Comparison of ENCODE assay signal across 18 cellular contexts in genomic region chr18:75154997-75155396, GRCh38. TPM values are rescaled to one million over a fixed set of nuclear protein-coding genes. Genes with fewer than 3 reads are reported as not detected.
DNase-seq lines count a peak whose midpoint lies in the region; ATAC-seq and TF ChIP-seq lines count a peak whose summit lies in the region.
"Had no signal": no experiment of that assay in that cellular context is flagged by ENCODE, and none has a peak within 500 bp of the region (broad histone marks: within the 10 kb centered on the region; RNA-seq: fewer than 3 reads in every experiment).

No MANE protein-coding gene starts in this region.

- H3K4me1 Mint-ChIP-seq in activated CD8-positive, alpha-beta memory T cell treated with anti-CD3 and anti-CD28 coated beads, Interleukin-2, amount 10 ng/mL, durations not matched to agents 7 days and 5 days: no peaks in the 10 kb centered on the region
- peaks cover 9% of the 10 kb centered on the region for H3K4me1 Mint-ChIP-seq in endodermal cell
- no peaks in the 10 kb centered on the region for H3K4me1 Mint-ChIP-seq in activated naive CD4-positive, alpha-beta T cell treated with anti-CD3 and anti-CD28 coated beads, Interleukin-2, amount 10 ng/mL, durations not matched to agents 7 days and 5 days
- H3K4me1 Mint-ChIP-seq: CD4-positive, CD25-positive, alpha-beta regulatory T cell; CD8-positive, alpha-beta memory T cell had no signal

- no peak overlapping the region for H2BK120ac ChIP-seq in neuronal stem cell (ENCODE audit: low read depth, low read length)

- no peak for ATAC-seq in activated CD8-positive, alpha-beta memory T cell treated with anti-CD3 and anti-CD28 coated beads, Interleukin-2, amount 10 ng/mL, durations not matched to agents 7 days and 5 days
- no peak for ATAC-seq in HG03354 (IDR thresholded peaks at IDR 0.05; ENCODE audit: poor library complexity, severe bottlenecking, unreplicated experiment)
- ATAC-seq: A549 had no signal

- no peak overlapping the region for H4K91ac ChIP-seq in neuronal stem cell (ENCODE audit: low read depth, low read length, poor library complexity)

- H3K4me2 ChIP-seq in neuronal stem cell (ENCODE audit: insufficient read depth, low read length, poor library complexity, severe bottlenecking): no peak overlapping the region
- H3K4me2 ChIP-seq: A549, BLaER1 had no signal

- 95 to 98% methylated on average over 17 to 19 of the region's 19 CpGs for WGBS in endodermal cell (ENCODE audit: insufficient coverage in 1 of 2, insufficient read length in 1 of 2), 2 experiments
- WGBS in neuronal stem cell (ENCODE audit: extremely low coverage in 2 of 2, insufficient read length in 2 of 2, insufficient replicate concordance in 1 of 2), 2 donors: no CpG with 5 or more reads among the region's 19 CpGs

- peaks cover 9% of the 10 kb centered on the region for H3K9me3 ChIP-seq in endodermal cell (ENCODE audit: control insufficient read depth, low read length)
- peaks cover 0 to 3% of the 10 kb centered on the region in 2 donors for H3K9me3 ChIP-seq in neuronal stem cell (replicated peaks in 1 of 2; ENCODE audit: control insufficient read depth in 2 of 2, insufficient read depth in 1 of 2, low read depth in 1 of 2, low read length in 2 of 2)

- peak overlapping the region; percentile 44 for H3K18ac ChIP-seq in neuronal stem cell (ENCODE audit: low read length)

- H2AFZ ChIP-seq in neuronal stem cell (ENCODE audit: low read length): no peak overlapping the region
- H2AFZ ChIP-seq: GM23248 had no signal

- no peak overlapping the region for H3K23ac ChIP-seq in neuronal stem cell (ENCODE audit: low read depth, low read length, poor library complexity)

- H2BK15ac ChIP-seq in neuronal stem cell (ENCODE audit: low read length): no peak overlapping the region

- peaks cover 5% of the 10 kb centered on the region for H3K9me3 Mint-ChIP-seq in activated CD8-positive, alpha-beta memory T cell treated with anti-CD3 and anti-CD28 coated beads, Interleukin-2, amount 10 ng/mL, durations not matched to agents 7 days and 5 days (ENCODE audit: low read depth)
- peaks cover 21% of the 10 kb centered on the region for H3K9me3 Mint-ChIP-seq in endodermal cell
- peaks cover 2% of the 10 kb centered on the region for H3K9me3 Mint-ChIP-seq in activated naive CD4-positive, alpha-beta T cell treated with anti-CD3 and anti-CD28 coated beads, Interleukin-2, amount 10 ng/mL, durations not matched to agents 7 days and 5 days

- no peak overlapping the region for H2AK5ac ChIP-seq in neuronal stem cell (ENCODE audit: low read depth, low read length)

- H3K27ac Mint-ChIP-seq in activated CD8-positive, alpha-beta memory T cell treated with anti-CD3 and anti-CD28 coated beads, Interleukin-2, amount 10 ng/mL, durations not matched to agents 7 days and 5 days: no peak overlapping the region
- H3K27ac Mint-ChIP-seq in endodermal cell: no peak overlapping the region
- H3K27ac Mint-ChIP-seq in activated naive CD4-positive, alpha-beta T cell treated with anti-CD3 and anti-CD28 coated beads, Interleukin-2, amount 10 ng/mL, durations not matched to agents 7 days and 5 days: no peak overlapping the region
- H3K27ac Mint-ChIP-seq: CD8-positive, alpha-beta memory T cell had no signal

- H3K27me3 Mint-ChIP-seq in activated CD8-positive, alpha-beta memory T cell treated with anti-CD3 and anti-CD28 coated beads, Interleukin-2, amount 10 ng/mL, durations not matched to agents 7 days and 5 days: peaks cover 11% of the 10 kb centered on the region
- peaks cover 9% of the 10 kb centered on the region for H3K27me3 Mint-ChIP-seq in endodermal cell (ENCODE audit: insufficient read depth)
- peaks cover 8% of the 10 kb centered on the region for H3K27me3 Mint-ChIP-seq in activated naive CD4-positive, alpha-beta T cell treated with anti-CD3 and anti-CD28 coated beads, Interleukin-2, amount 10 ng/mL, durations not matched to agents 7 days and 5 days

- H3K9ac ChIP-seq in endodermal cell (ENCODE audit: extremely low read depth, low read length, poor library complexity, severe bottlenecking) (no peak overlapping the region), neuronal stem cell (ENCODE audit: low read depth, low read length, poor library complexity) (no peak overlapping the region)
- H3K9ac ChIP-seq: BLaER1, GM23248 had no signal

- no peak for TF ChIP-seq CTCF in endodermal cell (conservative IDR thresholded peaks at IDR 0.05)

- H4K8ac ChIP-seq in neuronal stem cell (ENCODE audit: low read depth, low read length): no peak overlapping the region

- H3K36me3 Mint-ChIP-seq in activated CD8-positive, alpha-beta memory T cell treated with anti-CD3 and anti-CD28 coated beads, Interleukin-2, amount 10 ng/mL, durations not matched to agents 7 days and 5 days: peaks cover 1% of the 10 kb centered on the region
- no peaks in the 10 kb centered on the region for H3K36me3 Mint-ChIP-seq in endodermal cell (ENCODE audit: low read depth)
- no peaks in the 10 kb centered on the region for H3K36me3 Mint-ChIP-seq in activated naive CD4-positive, alpha-beta T cell treated with anti-CD3 and anti-CD28 coated beads, Interleukin-2, amount 10 ng/mL, durations not matched to agents 7 days and 5 days

- H3K27ac ChIP-seq in endodermal cell (ENCODE audit: low read depth, low read length): no peak overlapping the region
- H3K27ac ChIP-seq in neuronal stem cell (replicated peaks; ENCODE audit: low read length): no peak overlapping the region
- H3K27ac ChIP-seq: 22Rv1, A549, BLaER1, GM23248, HL-60 had no signal

- H3K14ac ChIP-seq in neuronal stem cell (ENCODE audit: low read length): no peak overlapping the region

- H2BK5ac ChIP-seq in neuronal stem cell (ENCODE audit: low read length): no peak overlapping the region

- H3K4ac ChIP-seq in neuronal stem cell (ENCODE audit: low read length): no peak overlapping the region

- no peaks in the 10 kb centered on the region for H3K36me3 ChIP-seq in endodermal cell (ENCODE audit: control insufficient read depth, insufficient read depth, low read length)
- no peaks in the 10 kb centered on the region for H3K36me3 ChIP-seq in neuronal stem cell (replicated peaks in 1 of 2; ENCODE audit: control insufficient read depth in 2 of 2, insufficient read depth in 2 of 2, low read length in 2 of 2)
- H3K36me3 ChIP-seq: BLaER1 had no signal

- CTCF ChIA-PET in activated CD8-positive, alpha-beta memory T cell treated with anti-CD3 and anti-CD28 coated beads, Interleukin-2, amount 10 ng/mL, durations not matched to agents 7 days and 5 days (lab: Charles Lee): no interaction called here
- CTCF ChIA-PET in activated naive CD4-positive, alpha-beta T cell treated with anti-CD3 and anti-CD28 coated beads, Interleukin-2, amount 10 ng/mL, durations not matched to agents 7 days and 5 days (lab: Charles Lee): no interaction called here

- peak; percentile 37 for DNase-seq in activated CD8-positive, alpha-beta memory T cell treated with anti-CD3 and anti-CD28 coated beads for 24 hours
- no peak for DNase-seq in activated CD8-positive, alpha-beta memory T cell treated with anti-CD3 and anti-CD28 coated beads, Interleukin-2, amount 10 ng/mL, durations not matched to agents 7 days and 5 days
- DNase-seq in endodermal cell (peak; percentile 22), neuronal stem cell (ENCODE audit: low spot score) (no peak), T-helper 1 cell (no peak)
- no peak for DNase-seq in activated naive CD4-positive, alpha-beta T cell treated with anti-CD3 and anti-CD28 coated beads, Interleukin-2, amount 10 ng/mL, durations not matched to agents 7 days and 5 days
- DNase-seq: AML-193; CD4-positive, CD25-positive, alpha-beta regulatory T cell; CD8-positive, alpha-beta memory T cell; COR-L47; GDM1; GM23248; HCEC 1CT had no signal

- H3K4me3 Mint-ChIP-seq in activated CD8-positive, alpha-beta memory T cell treated with anti-CD3 and anti-CD28 coated beads, Interleukin-2, amount 10 ng/mL, durations not matched to agents 7 days and 5 days: no peak overlapping the region
- H3K4me3 Mint-ChIP-seq in endodermal cell: no peak overlapping the region
- no peak overlapping the region for H3K4me3 Mint-ChIP-seq in activated naive CD4-positive, alpha-beta T cell treated with anti-CD3 and anti-CD28 coated beads, Interleukin-2, amount 10 ng/mL, durations not matched to agents 7 days and 5 days
- H3K4me3 Mint-ChIP-seq: CD4-positive, CD25-positive, alpha-beta regulatory T cell; CD8-positive, alpha-beta memory T cell had no signal

- no peaks in the 10 kb centered on the region for H3K27me3 ChIP-seq in endodermal cell (ENCODE audit: control insufficient read depth, insufficient read depth, low read length, poor library complexity, severe bottlenecking)
- peaks cover 0 to 4% (median 0%) of the 10 kb centered on the region in 3 experiments for H3K27me3 ChIP-seq in neuronal stem cell (ENCODE audit: control insufficient read depth in 3 of 3, insufficient read depth in 3 of 3, low read depth in 1 of 3, low read length in 3 of 3)
- H3K27me3 ChIP-seq: BLaER1 had no signal

- no peak overlapping the region for H3K4me3 ChIP-seq in endodermal cell (ENCODE audit: low read length)
- peak overlapping the region in 1 of 2 donors; percentile 9 for H3K4me3 ChIP-seq in neuronal stem cell (ENCODE audit: low read length in 2 of 2)
- H3K4me3 ChIP-seq: A549, BLaER1, GM23248 had no signal

- H2BK12ac ChIP-seq in neuronal stem cell (ENCODE audit: low read length): no peak overlapping the region

- H3K4me1 ChIP-seq in endodermal cell (ENCODE audit: control insufficient read depth, insufficient read depth, low read length): peaks cover 15% of the 10 kb centered on the region
- H3K4me1 ChIP-seq in neuronal stem cell (ENCODE audit: control insufficient read depth in 2 of 2, insufficient read depth in 1 of 2, low read depth in 1 of 2, low read length in 2 of 2): peaks cover 0 to 10% of the 10 kb centered on the region in 2 donors
- H3K4me1 ChIP-seq: A549, BLaER1 had no signal

- no peaks in the 10 kb centered on the region for H3K79me1 ChIP-seq in neuronal stem cell (ENCODE audit: low read depth, low read length)

RNA-seq across cellular contexts. Expression of gene PTGR3, which starts 53.9 kb away (rescaled TPM):
- 10 to 100 TPM; 31.5 to 33.5 TPM for total RNA-seq in activated CD8-positive, alpha-beta memory T cell treated with anti-CD3 and anti-CD28 coated beads, Interleukin-2, amount 10 ng/mL, durations not matched to agents 7 days and 5 days
- total RNA-seq in endodermal cell: 10 to 100 TPM; 12.2 to 13.3 TPM
- 18.3 TPM for polyA plus RNA-seq in endodermal cell (2013, experiment 1 of 2)
- polyA plus RNA-seq in endodermal cell (2013, experiment 2 of 2): 14.7 TPM
- 7.2 TPM for polyA plus RNA-seq in neuronal stem cell (2013, experiment 1 of 2)
- 7.1 TPM for polyA plus RNA-seq in neuronal stem cell (2013, experiment 2 of 2)

RNA-seq across cellular contexts. Expression of gene TSHZ1, which starts 55.6 kb away (rescaled TPM):
- 10 to 100 TPM; 13.8 to 20.4 TPM for total RNA-seq in activated CD8-positive, alpha-beta memory T cell treated with anti-CD3 and anti-CD28 coated beads, Interleukin-2, amount 10 ng/mL, durations not matched to agents 7 days and 5 days
- total RNA-seq in endodermal cell: 1 to 10 TPM; 1.1 to 1.7 TPM
- polyA plus RNA-seq in endodermal cell (2013, experiment 1 of 2): 15.0 TPM
- 14.4 TPM for polyA plus RNA-seq in endodermal cell (2013, experiment 2 of 2)
- polyA plus RNA-seq in neuronal stem cell (2013, experiment 1 of 2): 1.0 TPM
- polyA plus RNA-seq in neuronal stem cell (2013, experiment 2 of 2): 0.96 TPM

Comparison
In these comparisons a context has a peak if more than half of its experiments do, and no peak if none do; other contexts are left out.
1. DNase-seq: peak in activated CD8-positive, alpha-beta memory T cell treated with anti-CD3 and anti-CD28 coated beads for 24 hours (single experiment) and endodermal cell (single experiment); none in activated CD8-positive, alpha-beta memory T cell treated with anti-CD3 and anti-CD28 coated beads, Interleukin-2, amount 10 ng/mL, durations not matched to agents 7 days and 5 days (single experiment), neuronal stem cell (single experiment), T-helper 1 cell (0 of 5) and activated naive CD4-positive, alpha-beta T cell treated with anti-CD3 and anti-CD28 coated beads, Interleukin-2, amount 10 ng/mL, durations not matched to agents 7 days and 5 days (single experiment).
2. RNA of gene TSHZ1, which starts 55.6 kb away (total RNA-seq): 13.8 to 20.4 TPM in activated CD8-positive, alpha-beta memory T cell treated with anti-CD3 and anti-CD28 coated beads, Interleukin-2, amount 10 ng/mL, durations not matched to agents 7 days and 5 days; 1.1 to 1.7 TPM in endodermal cell; every median in the first group is over 4 times any median in the second.